26 cellular contexts compared by ENCODE assay signal in the genomic region with DNA sequence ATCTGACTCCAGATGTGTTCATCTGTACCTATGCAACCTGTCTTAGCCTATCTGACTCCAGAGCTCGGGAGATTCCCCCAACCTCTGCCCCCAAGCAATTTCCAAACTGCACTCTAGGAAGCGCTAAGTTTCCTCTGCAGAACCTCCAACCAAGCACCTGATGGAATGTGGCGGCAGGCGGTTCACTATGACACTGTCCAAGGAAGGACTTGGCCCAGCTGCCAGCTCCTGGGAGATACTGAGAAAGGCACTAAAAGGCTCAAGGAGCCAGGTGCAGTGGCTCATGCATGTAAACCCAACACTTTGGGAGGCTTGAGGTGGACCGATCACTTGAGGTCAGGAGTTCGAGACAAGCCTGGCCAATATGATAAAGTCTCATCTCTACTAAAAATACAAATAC.
"Had no signal": no experiment of that assay in that cellular context is flagged by ENCODE, and none has a peak within 500 bp of the region (broad histone marks: within the 10 kb centered on the region; RNA-seq: fewer than 3 reads in every experiment).

No MANE protein-coding gene starts in this region.

- H3K4me3 ChIP-seq: left lung, lower lobe of right lung, mucosa of descending colon, ovary, right atrium auricular region, right lobe of liver, smooth muscle cell, stomach, thoracic aorta, tibial nerve, uterus had no signal

- H3K9me3 Mint-ChIP-seq: type B pancreatic cell had no signal

- H3K27me3 ChIP-seq: left lung, ovary, right atrium auricular region, right lobe of liver, tibial nerve, uterus had no signal

- H3K4me3 Mint-ChIP-seq: naive thymus-derived CD4-positive, alpha-beta T cell; natural killer cell treated with Interleukin-12 subunit alpha and Interleukin-12 subunit beta and Interleukin-15 and Interleukin-18, amount 100 ng/mL, for 72 hours; stimulated activated naive B cell treated with anti-CD40 and anti-IgM and Interleukin-4, amounts not matched to agents 10 μg/mL and 1 μg/mL and 100 μg/mL, for 72 hours; type B pancreatic cell had no signal

- H3K9me3 ChIP-seq: left lung, lower lobe of right lung, mucosa of descending colon, ovary, right atrium auricular region, right lobe of liver, stomach, thoracic aorta, tibial nerve, uterus had no signal

- FAIRE-seq: kidney had no signal

- H3K27me3 Mint-ChIP-seq: stimulated activated naive B cell treated with anti-CD40 and anti-IgM and Interleukin-4, amounts not matched to agents 10 μg/mL and 1 μg/mL and 100 μg/mL, for 72 hours; type B pancreatic cell had no signal

- DNase-seq: hippocampal formation; kidney; left colon; left lung; lower lobe of right lung; mammary epithelial cell; mesenchymal stem cell; midbrain; mucosa of descending colon; naive thymus-derived CD4-positive, alpha-beta T cell; ovary; right lobe of liver; stimulated activated CD4-positive, alpha-beta T cell treated with anti-CD3 and anti-CD28 coated beads, Interleukin-15, amount 100 ng/mL, for 24 hours; stimulated activated CD4-positive, alpha-beta T cell treated with anti-CD3 and anti-CD28 coated beads, Interleukin-2, amount 100 ng/mL, for 24 hours; stimulated activated CD4-positive, alpha-beta T cell treated with anti-CD3 and anti-CD28 coated beads, Interleukin-4, amount 100 ng/mL, for 1 hour; stimulated activated naive B cell treated with anti-CD40 and anti-IgM and Interleukin-4, amounts not matched to agents 10 μg/mL and 1 μg/mL and 100 μg/mL, for 72 hours; stimulated activated naive CD8-positive, alpha-beta T cell treated with anti-CD3 and anti-CD28 coated beads, Interleukin-15, Interleukin-2, amounts not matched to agents 100 U/mL and 50 U/mL, for 24 hours; stomach; uterus had no signal

- H3K27ac Mint-ChIP-seq: natural killer cell treated with Interleukin-12 subunit alpha and Interleukin-12 subunit beta and Interleukin-15 and Interleukin-18, amount 100 ng/mL, for 72 hours; progenitor cell of endocrine pancreas; stimulated activated naive B cell treated with anti-CD40 and anti-IgM and Interleukin-4, amounts not matched to agents 10 μg/mL and 1 μg/mL and 100 μg/mL, for 72 hours; type B pancreatic cell had no signal

- H3K4me2 ChIP-seq: smooth muscle cell had no signal

- H3K27ac ChIP-seq: left lung, lower lobe of right lung, ovary, right atrium auricular region, right lobe of liver, stomach, thoracic aorta, tibial nerve, uterus had no signal

- H3K4me1 ChIP-seq: left lung, lower lobe of right lung, right atrium auricular region, right lobe of liver, stomach, tibial nerve, uterus had no signal

- ATAC-seq: left colon; left lung; lower lobe of right lung; mucosa of descending colon; naive thymus-derived CD4-positive, alpha-beta T cell; natural killer cell treated with Interleukin-12 subunit alpha and Interleukin-12 subunit beta and Interleukin-15 and Interleukin-18, amount 100 ng/mL, for 72 hours; right lobe of liver; stimulated activated naive B cell treated with anti-CD40 and anti-IgM and Interleukin-4, amounts not matched to agents 10 μg/mL and 1 μg/mL and 100 μg/mL, for 72 hours; stimulated activated naive CD8-positive, alpha-beta T cell treated with anti-CD3 and anti-CD28 coated beads, Interleukin-15, Interleukin-2, amounts not matched to agents 100 U/mL and 50 U/mL, for 24 hours had no signal

- H3K4me1 Mint-ChIP-seq: stimulated activated naive B cell treated with anti-CD40 and anti-IgM and Interleukin-4, amounts not matched to agents 10 μg/mL and 1 μg/mL and 100 μg/mL, for 72 hours had no signal

- H3K36me3 Mint-ChIP-seq: stimulated activated naive B cell treated with anti-CD40 and anti-IgM and Interleukin-4, amounts not matched to agents 10 μg/mL and 1 μg/mL and 100 μg/mL, for 72 hours had no signal

- H3K36me3 ChIP-seq: left lung, lower lobe of right lung, ovary, right atrium auricular region, right lobe of liver, stomach, thoracic aorta, tibial nerve, uterus had no signal
